In genomic region chr16:8589293-8590160, GRCh38 we compare ENCODE assay signal across 1 cellular context.
A peak's percentile ranks its signal among the peaks of the same experiment; 100 is the strongest.
TF ChIP-seq lines count a peak whose summit lies in the region.

No MANE protein-coding gene starts in this region.

TF ChIP-seq in HepG2, 621 proteins besides CTCF, POLR2A, EP300 and RAD21 (continued from another document):
- TF ChIP-seq, protein P1, sequence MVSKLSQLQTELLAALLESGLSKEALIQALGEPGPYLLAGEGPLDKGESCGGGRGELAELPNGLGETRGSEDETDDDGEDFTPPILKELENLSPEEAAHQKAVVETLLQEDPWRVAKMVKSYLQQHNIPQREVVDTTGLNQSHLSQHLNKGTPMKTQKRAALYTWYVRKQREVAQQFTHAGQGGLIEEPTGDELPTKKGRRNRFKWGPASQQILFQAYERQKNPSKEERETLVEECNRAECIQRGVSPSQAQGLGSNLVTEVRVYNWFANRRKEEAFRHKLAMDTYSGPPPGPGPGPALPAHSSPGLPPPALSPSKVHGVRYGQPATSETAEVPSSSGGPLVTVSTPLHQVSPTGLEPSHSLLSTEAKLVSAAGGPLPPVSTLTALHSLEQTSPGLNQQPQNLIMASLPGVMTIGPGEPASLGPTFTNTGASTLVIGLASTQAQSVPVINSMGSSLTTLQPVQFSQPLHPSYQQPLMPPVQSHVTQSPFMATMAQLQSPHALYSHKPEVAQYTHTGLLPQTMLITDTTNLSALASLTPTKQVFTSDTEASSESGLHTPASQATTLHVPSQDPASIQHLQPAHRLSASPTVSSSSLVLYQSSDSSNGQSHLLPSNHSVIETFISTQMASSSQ (IDR thresholded peaks at IDR 0.05; ENCODE audit: low read depth), result no peak
- TF ChIP-seq, protein P1 (CRISPR knock-in tag; IDR thresholded peaks at IDR 0.05; ENCODE audit: borderline replicate concordance), result no peak
- TF ChIP-seq ZNF383 (CRISPR knock-in tag; IDR thresholded peaks at IDR 0.05; ENCODE audit: borderline replicate concordance) (no peak), SSRP1 (CRISPR knock-in tag; IDR thresholded peaks at IDR 0.05) (no peak), NFATC3 (CRISPR knock-in tag; IDR thresholded peaks at IDR 0.05) (no peak), ZNF800 (CRISPR knock-in tag; IDR thresholded peaks at IDR 0.05) (peak; percentile 88), ZBTB4 (CRISPR knock-in tag; IDR thresholded peaks at IDR 0.05; ENCODE audit: borderline replicate concordance) (no peak), GABPB1 (CRISPR knock-in tag; IDR thresholded peaks at IDR 0.05) (peak; percentile 25; the same call in 1 of the 2 replicates), HNF4A (CRISPR knock-in tag; IDR thresholded peaks at IDR 0.05) (no peak), MYPOP (CRISPR knock-in tag; IDR thresholded peaks at IDR 0.05) (0 out of 2 replicates have a peak, but pooled peaks have one; percentile 30), ZNF33A (CRISPR knock-in tag; IDR thresholded peaks at IDR 0.05; ENCODE audit: borderline replicate concordance) (no peak), HOXD1 (CRISPR knock-in tag; IDR thresholded peaks at IDR 0.05) (0 out of 2 replicates have a peak, but pooled peaks have one; percentile 18), ZFYVE20 (CRISPR knock-in tag; IDR thresholded peaks at IDR 0.05; ENCODE audit: borderline replicate concordance, low read depth) (0 out of 2 replicates have a peak, but pooled peaks have one; percentile 18), YY1 (IDR thresholded peaks at IDR 0.05; ENCODE audit: insufficient read depth, insufficient replicate concordance, low read depth, low read length) (peak; percentile 27), PITX1 (CRISPR knock-in tag; IDR thresholded peaks at IDR 0.05) (0 out of 2 replicates have a peak, but pooled peaks have one; percentile 41), ZNF138 (CRISPR knock-in tag; IDR thresholded peaks at IDR 0.05; ENCODE audit: low read depth) (no peak), ZNF687 (CRISPR knock-in tag; IDR thresholded peaks at IDR 0.05) (peak; percentile 44), RBFOX2 (IDR thresholded peaks at IDR 0.05; ENCODE audit: low read depth, low read length) (no peak), RCOR2 (CRISPR knock-in tag; IDR thresholded peaks at IDR 0.05) (no peak), AHR (CRISPR knock-in tag; IDR thresholded peaks at IDR 0.05) (no peak), EHMT2 (IDR thresholded peaks at IDR 0.05; ENCODE audit: borderline replicate concordance, low read depth, low read length) (no peak), ZNF576 (CRISPR knock-in tag; IDR thresholded peaks at IDR 0.05) (no peak), AGO1 (IDR thresholded peaks at IDR 0.05; ENCODE audit: low read depth, low read length, poor library complexity, severe bottlenecking) (no peak)
